1 cellular context compared by ENCODE assay signal in the genomic region with DNA sequence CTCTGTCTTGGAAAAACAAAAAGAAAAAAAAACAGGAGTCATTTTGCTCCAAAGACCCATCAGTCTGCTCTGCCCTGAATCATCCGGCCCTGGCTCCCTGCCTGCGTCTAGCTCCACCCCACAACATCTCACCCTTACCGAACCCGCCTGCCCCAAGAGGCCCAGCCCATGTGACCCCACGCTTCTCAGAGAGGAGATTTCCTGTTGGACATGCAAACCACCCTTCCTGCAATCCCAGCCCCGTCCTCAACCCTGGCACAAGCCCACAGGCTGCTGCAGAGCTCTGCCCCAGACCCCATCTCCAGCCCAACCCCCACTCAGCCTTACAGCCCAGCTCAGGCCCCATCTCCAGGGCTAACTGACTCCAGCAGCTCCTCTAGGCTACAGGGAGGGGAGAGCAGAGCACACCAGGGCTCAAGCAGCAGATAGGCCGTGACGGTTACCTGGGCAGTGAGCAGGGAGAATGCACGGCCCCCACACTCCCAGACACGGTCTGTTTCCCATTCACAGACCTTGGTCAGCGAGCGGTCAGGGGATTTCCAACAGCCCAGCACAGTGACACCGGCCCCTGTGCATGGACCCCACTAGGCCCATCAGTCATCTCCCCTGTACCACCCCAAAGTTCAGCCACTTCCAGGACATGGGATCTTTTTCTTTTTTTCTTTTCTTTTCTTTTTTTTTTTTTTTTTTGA.
TF ChIP-seq lines count a peak whose summit lies in the region.

No MANE protein-coding gene starts in this region.

TF ChIP-seq in K562, 482 proteins besides CTCF, POLR2A, EP300 and RAD21 (continued from another document):
- TF ChIP-seq, protein P1, sequence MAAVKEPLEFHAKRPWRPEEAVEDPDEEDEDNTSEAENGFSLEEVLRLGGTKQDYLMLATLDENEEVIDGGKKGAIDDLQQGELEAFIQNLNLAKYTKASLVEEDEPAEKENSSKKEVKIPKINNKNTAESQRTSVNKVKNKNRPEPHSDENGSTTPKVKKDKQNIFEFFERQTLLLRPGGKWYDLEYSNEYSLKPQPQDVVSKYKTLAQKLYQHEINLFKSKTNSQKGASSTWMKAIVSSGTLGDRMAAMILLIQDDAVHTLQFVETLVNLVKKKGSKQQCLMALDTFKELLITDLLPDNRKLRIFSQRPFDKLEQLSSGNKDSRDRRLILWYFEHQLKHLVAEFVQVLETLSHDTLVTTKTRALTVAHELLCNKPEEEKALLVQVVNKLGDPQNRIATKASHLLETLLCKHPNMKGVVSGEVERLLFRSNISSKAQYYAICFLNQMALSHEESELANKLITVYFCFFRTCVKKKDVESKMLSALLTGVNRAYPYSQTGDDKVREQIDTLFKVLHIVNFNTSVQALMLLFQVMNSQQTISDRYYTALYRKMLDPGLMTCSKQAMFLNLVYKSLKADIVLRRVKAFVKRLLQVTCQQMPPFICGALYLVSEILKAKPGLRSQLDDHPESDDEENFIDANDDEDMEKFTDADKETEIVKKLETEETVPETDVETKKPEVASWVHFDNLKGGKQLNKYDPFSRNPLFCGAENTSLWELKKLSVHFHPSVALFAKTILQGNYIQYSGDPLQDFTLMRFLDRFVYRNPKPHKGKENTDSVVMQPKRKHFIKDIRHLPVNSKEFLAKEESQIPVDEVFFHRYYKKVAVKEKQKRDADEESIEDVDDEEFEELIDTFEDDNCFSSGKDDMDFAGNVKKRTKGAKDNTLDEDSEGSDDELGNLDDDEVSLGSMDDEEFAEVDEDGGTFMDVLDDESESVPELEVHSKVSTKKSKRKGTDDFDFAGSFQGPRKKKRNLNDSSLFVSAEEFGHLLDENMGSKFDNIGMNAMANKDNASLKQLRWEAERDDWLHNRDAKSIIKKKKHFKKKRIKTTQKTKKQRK (IDR thresholded peaks at IDR 0.05; ENCODE audit: borderline replicate concordance, low read depth, low read length), result no peak
- TF ChIP-seq POLR2G (IDR thresholded peaks at IDR 0.05; ENCODE audit: low read depth, low read length) (0 out of 2 replicates have a peak, but pooled peaks have one; percentile 20), NFIC (IDR thresholded peaks at IDR 0.05) (peak; percentile 92), BHLHE40 (IDR thresholded peaks at IDR 0.05; ENCODE audit: low read length) (peak; percentile 24), ARID1B (IDR thresholded peaks at IDR 0.05) (peak; percentile 48; the same call in 1 of the 2 replicates), PHF21A (IDR thresholded peaks at IDR 0.05; ENCODE audit: borderline replicate concordance, low read depth) (no peak), DIDO1 (tag; IDR thresholded peaks at IDR 0.05; ENCODE audit: low read depth) (no peak), RBFOX2 (IDR thresholded peaks at IDR 0.05; ENCODE audit: low read depth, low read length) (0 out of 2 replicates have a peak, but pooled peaks have one; percentile 23), TCF7L2 (IDR thresholded peaks at IDR 0.05; ENCODE audit: low read depth, low read length) (no peak), KLF13 (tag; IDR thresholded peaks at IDR 0.05; ENCODE audit: borderline replicate concordance, low read depth) (no peak), HNRNPLL (IDR thresholded peaks at IDR 0.05; ENCODE audit: low read depth, low read length, poor library complexity, severe bottlenecking) (no peak), ZNF24 (IDR thresholded peaks at IDR 0.05) (no peak), ZBTB7A (IDR thresholded peaks at IDR 0.05; ENCODE audit: borderline replicate concordance, control insufficient read depth, low read depth, low read length) (no peak), HDAC8 (tag; IDR thresholded peaks at IDR 0.05) (no peak), ZKSCAN1 (IDR thresholded peaks at IDR 0.05; ENCODE audit: low read depth, low read length) (no peak), ZBED1 (IDR thresholded peaks at IDR 0.05) (no peak)
- TF ChIP-seq, protein P2, sequence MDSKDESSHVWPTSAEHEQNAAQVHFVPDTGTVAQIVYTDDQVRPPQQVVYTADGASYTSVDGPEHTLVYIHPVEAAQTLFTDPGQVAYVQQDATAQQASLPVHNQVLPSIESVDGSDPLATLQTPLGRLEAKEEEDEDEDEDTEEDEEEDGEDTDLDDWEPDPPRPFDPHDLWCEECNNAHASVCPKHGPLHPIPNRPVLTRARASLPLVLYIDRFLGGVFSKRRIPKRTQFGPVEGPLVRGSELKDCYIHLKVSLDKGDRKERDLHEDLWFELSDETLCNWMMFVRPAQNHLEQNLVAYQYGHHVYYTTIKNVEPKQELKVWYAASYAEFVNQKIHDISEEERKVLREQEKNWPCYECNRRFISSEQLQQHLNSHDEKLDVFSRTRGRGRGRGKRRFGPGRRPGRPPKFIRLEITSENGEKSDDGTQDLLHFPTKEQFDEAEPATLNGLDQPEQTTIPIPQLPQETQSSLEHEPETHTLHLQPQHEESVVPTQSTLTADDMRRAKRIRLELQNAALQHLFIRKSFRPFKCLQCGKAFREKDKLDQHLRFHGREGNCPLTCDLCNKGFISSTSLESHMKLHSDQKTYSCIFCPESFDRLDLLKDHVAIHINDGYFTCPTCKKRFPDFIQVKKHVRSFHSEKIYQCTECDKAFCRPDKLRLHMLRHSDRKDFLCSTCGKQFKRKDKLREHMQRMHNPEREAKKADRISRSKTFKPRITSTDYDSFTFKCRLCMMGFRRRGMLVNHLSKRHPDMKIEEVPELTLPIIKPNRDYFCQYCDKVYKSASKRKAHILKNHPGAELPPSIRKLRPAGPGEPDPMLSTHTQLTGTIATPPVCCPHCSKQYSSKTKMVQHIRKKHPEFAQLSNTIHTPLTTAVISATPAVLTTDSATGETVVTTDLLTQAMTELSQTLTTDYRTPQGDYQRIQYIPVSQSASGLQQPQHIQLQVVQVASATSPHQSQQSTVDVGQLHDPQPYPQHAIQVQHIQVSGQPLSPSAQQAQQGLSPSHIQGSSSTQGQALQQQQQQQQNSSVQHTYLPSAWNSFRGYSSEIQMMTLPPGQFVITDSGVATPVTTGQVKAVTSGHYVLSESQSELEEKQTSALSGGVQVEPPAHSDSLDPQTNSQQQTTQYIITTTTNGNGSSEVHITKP (IDR thresholded peaks at IDR 0.05; ENCODE audit: partially characterized antibody), result peak; percentile 24
